23 cellular contexts compared by ENCODE assay signal in the genomic region with DNA sequence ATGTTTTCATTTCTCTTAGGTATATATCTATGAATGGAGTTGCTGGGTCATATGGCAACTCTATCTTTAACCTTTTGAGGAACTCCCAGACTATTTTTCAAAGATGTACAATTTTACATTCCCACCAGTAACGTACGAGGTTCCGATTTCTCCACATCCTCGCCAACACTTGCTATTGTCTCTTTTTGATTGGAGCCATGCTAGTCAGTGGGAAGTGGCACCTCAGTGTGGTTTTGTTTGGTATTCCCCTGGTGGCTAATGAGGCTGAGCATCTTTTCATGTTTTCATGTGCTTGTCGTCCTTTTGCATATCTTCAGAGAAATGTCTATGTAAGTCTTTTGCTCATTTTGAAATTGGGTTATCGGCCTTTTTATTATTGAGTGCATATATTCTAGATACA.
DNase-seq lines count a peak whose midpoint lies in the region; ATAC-seq, FAIRE-seq and TF ChIP-seq lines count a peak whose summit lies in the region.
"Had no signal": no experiment of that assay in that cellular context is flagged by ENCODE, and none has a peak within 500 bp of the region (broad histone marks: within the 10 kb centered on the region; RNA-seq: fewer than 3 reads in every experiment).

No MANE protein-coding gene starts in this region.

- H4K91ac ChIP-seq in neuronal stem cell (ENCODE audit: low read depth, low read length, poor library complexity) = no peak overlapping the region

- FAIRE-seq in GM12891 (lab: Jason Lieb, UNC) (no peak), K562 (lab: Jason Lieb, UNC) (no peak)
- FAIRE-seq: A204.1, GM19239 had no signal

- no peak overlapping the region for H4K8ac ChIP-seq in neuronal stem cell (ENCODE audit: low read depth, low read length)

- no peak for TF ChIP-seq RAD21 in K562 (CRISPR knock-in tag; conservative IDR thresholded peaks at IDR 0.05 in 1 of 2, IDR thresholded peaks at IDR 0.05 in 1 of 2)

- H3K9ac ChIP-seq in K562 (ENCODE audit: insufficient read depth in 1 of 2, low read depth in 2 of 2, low read length in 2 of 2) = no peak overlapping the region
- no peak overlapping the region for H3K9ac ChIP-seq in neuronal stem cell (ENCODE audit: low read depth, low read length, poor library complexity)
- H3K9ac ChIP-seq: BLaER1 had no signal

- no peak overlapping the region for H3K4ac ChIP-seq in neuronal stem cell (ENCODE audit: low read length)

- H3K14ac ChIP-seq in neuronal stem cell (ENCODE audit: low read length) = no peak overlapping the region

- in situ Hi-C loops in K562 (cut with MboI) = no loop called here

- H4K20me1 ChIP-seq in K562 (replicated peaks; ENCODE audit: control insufficient read depth, insufficient read depth, low read length) = no peaks in the 10 kb centered on the region
- H4K20me1 ChIP-seq: BLaER1 had no signal

- H3K4me2 ChIP-seq in K562 (ENCODE audit: insufficient read depth, low read length) (no peak overlapping the region), neuronal stem cell (ENCODE audit: insufficient read depth, low read length, poor library complexity, severe bottlenecking) (no peak overlapping the region)
- H3K4me2 ChIP-seq: BLaER1 had no signal

- no peak overlapping the region for H3K18ac ChIP-seq in neuronal stem cell (ENCODE audit: low read length)

- CTCF ChIA-PET in K562 (lab: Yijun Ruan, JAX; ENCODE audit: low intra/inter-chr PET ratio) = no interaction called here

- no peak overlapping the region for H2BK12ac ChIP-seq in neuronal stem cell (ENCODE audit: low read length)

- no peak overlapping the region for H2BK120ac ChIP-seq in neuronal stem cell (ENCODE audit: low read depth, low read length)

- H3K23ac ChIP-seq in neuronal stem cell (ENCODE audit: low read depth, low read length, poor library complexity) = no peak overlapping the region

- TF ChIP-seq POLR2A in GM12891 (IDR thresholded peaks at IDR 0.05; ENCODE audit: low read depth, low read length) (no peak), K562 (conservative IDR thresholded peaks at IDR 0.05) (no peak)

- DNase-seq in GM12865 (ENCODE audit: low read depth) (peak; percentile 20), GM12891 (ENCODE audit: insufficient read length, low spot score) (no peak), K562 (ENCODE audit: extremely low read depth in 1 of 4, low spot score in 3 of 4) (no peak), neuronal stem cell (ENCODE audit: low spot score) (no peak)
- DNase-seq: 8988T; ACHN; BE2C; C1 segment of cervical spinal cord; CD4-positive, alpha-beta memory T cell; CD4-positive, CD25-positive, alpha-beta regulatory T cell; CD8-positive, alpha-beta memory T cell; COR-L47; DMS 273 treated with DMSO at 0.1 percent for 48 hours; DMS153; DMS53; DMS79; DND-41; EL; GDM1 had no signal

- no peak overlapping the region for H2BK15ac ChIP-seq in neuronal stem cell (ENCODE audit: low read length)

- ATAC-seq in K562 (no peak), GM19328 (IDR thresholded peaks at IDR 0.05; ENCODE audit: unreplicated experiment) (no peak)

- no peaks in the 10 kb centered on the region for H3K9me1 ChIP-seq in K562 (ENCODE audit: control insufficient read depth, insufficient read depth, low read length)

- TF ChIP-seq CTCF in GM12865 (IDR thresholded peaks at IDR 0.05; ENCODE audit: insufficient read depth, low read depth, low read length, missing control alignments) (no peak), K562 (IDR thresholded peaks at IDR 0.05 in 2 of 3, conservative IDR thresholded peaks at IDR 0.05 in 1 of 3; ENCODE audit: insufficient read depth in 2 of 3, low read depth in 1 of 3, low read length in 3 of 3) (no peak)

- 6% methylated on average over 6 of the region's 6 CpGs for WGBS in K562 (ENCODE audit: insufficient coverage, low coverage, missing lambda C conversion rate)
- no CpG with 5 or more reads among the region's 6 CpGs for WGBS in neuronal stem cell (ENCODE audit: extremely low coverage in 2 of 2, insufficient read length in 2 of 2, insufficient replicate concordance in 1 of 2), 2 donors

- H2AK5ac ChIP-seq in neuronal stem cell (ENCODE audit: low read depth, low read length) = no peak overlapping the region

- H3K9me3 ChIP-seq in K562 (replicated peaks; ENCODE audit: control insufficient read depth, insufficient read depth, low read depth, low read length) (no peaks in the 10 kb centered on the region), neuronal stem cell (replicated peaks in 1 of 2; ENCODE audit: control insufficient read depth in 2 of 2, insufficient read depth in 1 of 2, low read depth in 1 of 2, low read length in 2 of 2) (no peaks in the 10 kb centered on the region)
- H3K9me3 ChIP-seq: BE2C, BLaER1 had no signal

- no peak overlapping the region for H3K27ac ChIP-seq in K562 (ENCODE audit: extremely low read depth, low read depth, low read length)
- H3K27ac ChIP-seq in neuronal stem cell (replicated peaks; ENCODE audit: low read length) = no peak overlapping the region
- H3K27ac ChIP-seq: BLaER1 had no signal

- no peaks in the 10 kb centered on the region for H3K79me1 ChIP-seq in neuronal stem cell (ENCODE audit: low read depth, low read length)

- H2BK5ac ChIP-seq in neuronal stem cell (ENCODE audit: low read length) = no peak overlapping the region

- H3K27me3 ChIP-seq in K562 (ENCODE audit: control insufficient read depth in 2 of 2, insufficient read depth in 2 of 2, low read length in 2 of 2) = peaks cover 13 to 39% of the 10 kb centered on the region in 2 experiments
- H3K27me3 ChIP-seq in neuronal stem cell (ENCODE audit: control insufficient read depth in 3 of 3, insufficient read depth in 3 of 3, low read depth in 1 of 3, low read length in 3 of 3) = no peaks in the 10 kb centered on the region
- H3K27me3 ChIP-seq: BLaER1 had no signal

- intact Hi-C loops in K562 (cut with micrococcal nuclease) = no loop called here

- no peak for TF ChIP-seq EP300 in K562 (IDR thresholded peaks at IDR 0.05; ENCODE audit: low read length)

- H3K36me3 ChIP-seq in K562 (ENCODE audit: control insufficient read depth, insufficient read depth, low read length) (no peaks in the 10 kb centered on the region), neuronal stem cell (replicated peaks in 1 of 2; ENCODE audit: control insufficient read depth in 2 of 2, insufficient read depth in 2 of 2, low read length in 2 of 2) (no peaks in the 10 kb centered on the region)
- H3K36me3 ChIP-seq: BE2C, BLaER1 had no signal

- POLR2A ChIA-PET in K562 (lab: Yijun Ruan, JAX) = interaction anchor here (0.5 kb wide), 1 partner anchor 65 kb away, joined by 4 read pairs; no protein-coding TSS in a partner anchor

- H3K4me1 ChIP-seq in K562 (replicated peaks in 1 of 2; ENCODE audit: control insufficient read depth in 2 of 2, insufficient read depth in 2 of 2, low read length in 2 of 2) = no peaks in the 10 kb centered on the region
- peaks cover 0 to 2% of the 10 kb centered on the region in 2 donors for H3K4me1 ChIP-seq in neuronal stem cell (ENCODE audit: control insufficient read depth in 2 of 2, insufficient read depth in 1 of 2, low read depth in 1 of 2, low read length in 2 of 2)
- H3K4me1 ChIP-seq: BE2C had no signal

- BruUV-seq in K562 (replicated peaks; lab: Mats Ljungman, UMichigan) = no TSS peak

- H3K79me2 ChIP-seq in K562 (ENCODE audit: control insufficient read depth, insufficient read depth, low read length) = no peaks in the 10 kb centered on the region

- no peak overlapping the region for H2AFZ ChIP-seq in K562 (ENCODE audit: low read depth, low read length)
- no peak overlapping the region for H2AFZ ChIP-seq in neuronal stem cell (ENCODE audit: low read length)

- no peak overlapping the region for H3K4me3 ChIP-seq in GM12865 (ENCODE audit: low read depth, low read length)
- no peak overlapping the region for H3K4me3 ChIP-seq in K562
- H3K4me3 ChIP-seq in neuronal stem cell (ENCODE audit: low read length in 2 of 2) = no peak overlapping the region
- H3K4me3 ChIP-seq: BLaER1 had no signal

TF ChIP-seq in GM12891, 5 proteins besides CTCF, POLR2A, EP300 and RAD21:
- TF ChIP-seq TAF1 (IDR thresholded peaks at IDR 0.05; ENCODE audit: low read depth, low read length) (no peak), SPI1 (IDR thresholded peaks at IDR 0.05; ENCODE audit: low read depth, low read length) (peak; percentile 33; the same call in 1 of the 2 replicates)

TF ChIP-seq in K562, 482 proteins besides CTCF, POLR2A, EP300 and RAD21:
- TF ChIP-seq RBM25 (IDR thresholded peaks at IDR 0.05; ENCODE audit: low read depth, low read length, severe bottlenecking) (peak; percentile 14), RB1 (IDR thresholded peaks at IDR 0.05; ENCODE audit: low read depth) (no peak), ZFP36 (IDR thresholded peaks at IDR 0.05; ENCODE audit: low read depth, low read length, partially characterized antibody) (peak; percentile 6)
TF ChIP-seq in K562: peak in this region for 2.
